In the genomic region with DNA sequence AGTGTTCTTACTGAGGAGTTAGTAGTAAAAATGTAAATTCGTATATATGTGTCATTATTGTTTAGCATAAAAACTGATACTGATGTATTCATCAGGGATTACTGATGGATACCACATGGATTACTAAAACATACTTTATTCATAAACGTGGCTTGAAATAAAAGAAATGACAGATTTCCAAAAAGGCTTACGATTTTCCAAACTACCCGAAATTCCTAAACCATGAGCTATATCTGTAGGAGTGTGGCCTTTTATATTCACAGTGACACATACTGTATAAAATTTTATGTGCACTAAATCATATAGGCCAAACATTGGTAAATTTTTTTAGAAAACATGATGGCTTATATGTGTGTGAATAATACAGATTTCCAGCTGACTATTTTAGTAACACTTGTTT, we compare ENCODE assay signal across 10 cellular contexts. TPM values are rescaled to one million over a fixed set of nuclear protein-coding genes. Genes with fewer than 3 reads are reported as not detected.
DNase-seq lines count a peak whose midpoint lies in the region; ATAC-seq, FAIRE-seq and TF ChIP-seq lines count a peak whose summit lies in the region.
"Had no signal": no experiment of that assay in that cellular context is flagged by ENCODE, and none has a peak within 500 bp of the region (broad histone marks: within the 10 kb centered on the region; RNA-seq: fewer than 3 reads in every experiment).

No MANE protein-coding gene starts in this region.

- peaks cover 68% of the 10 kb centered on the region for H3K36me3 Mint-ChIP-seq in activated T-helper 2 cell treated with anti-CD3 and anti-CD28 coated beads, Interferon-gamma antibody, Interleukin-2, Interleukin-4, amounts not matched to agents 10 μg/mL and 5 μg/mL and 100 μg/mL, durations not matched to agents 14 hours and 24 hours and 36 hours (ENCODE audit: low read depth)

- TF ChIP-seq POLR2A in H54 (IDR thresholded peaks at IDR 0.05; ENCODE audit: low read depth, low read length), result no peak
- no peak for TF ChIP-seq POLR2A in gastrocnemius medialis (IDR thresholded peaks at IDR 0.05)

- intact Hi-C loops in A673 (cut with micrococcal nuclease; ENCODE audit: unreplicated experiment) (loop anchor here (5.0 kb wide), 3 partner anchors 128 to 188 kb away; no protein-coding TSS in a partner anchor), kidney (cut with DNase I) (loop anchor here (10.0 kb wide), 1 partner anchor 80 kb away; no protein-coding TSS in a partner anchor), gastrocnemius medialis (cut with DNase I; ENCODE audit: low total_unique reads) (loop anchor here (5.0 kb wide), 3 partner anchors 32 to 603 kb away; partner anchors contain the start of gene RNF13)
- intact Hi-C loops in activated T-helper 2 cell treated with anti-CD3 and anti-CD28 coated beads, Interferon-gamma antibody, Interleukin-2, Interleukin-4, amounts not matched to agents 10 μg/mL and 5 μg/mL and 100 μg/mL, durations not matched to agents 14 hours and 24 hours and 36 hours (cut with micrococcal nuclease), result loop anchor here (5.0 to 10.0 kb wide), 5 partner anchors 32 to 890 kb away; partner anchors contain the start of genes GPR171, MED12L and SELENOT

- H3K9me3 Mint-ChIP-seq in activated T-helper 2 cell treated with anti-CD3 and anti-CD28 coated beads, Interferon-gamma antibody, Interleukin-2, Interleukin-4, amounts not matched to agents 10 μg/mL and 5 μg/mL and 100 μg/mL, durations not matched to agents 14 hours and 24 hours and 36 hours, result no peaks in the 10 kb centered on the region

- in situ Hi-C loops in gastrocnemius medialis (cut with MboI; ENCODE audit: low sequenced_read_pairs in 4 of 4), result loop anchor here in 3 of 4 donors (10.0 kb wide), 1 partner anchor 80 kb away; no protein-coding TSS in a partner anchor

- BruUV-seq in A673 (replicated peaks; lab: Mats Ljungman, UMichigan), result no TSS peak

- H3K36me3 ChIP-seq in A673 (ENCODE audit: insufficient read depth, low read length, poor library complexity, severe bottlenecking) (no peaks in the 10 kb centered on the region), kidney (ENCODE audit: control insufficient read depth in 1 of 2, insufficient read depth in 2 of 2, low read length in 2 of 2) (no peaks in the 10 kb centered on the region), gastrocnemius medialis (no peaks in the 10 kb centered on the region)

- POLR2A ChIA-PET in A673 (lab: Charles Lee; ENCODE audit: low non-redundant PET), result no interaction called here

- ATAC-seq in gastrocnemius medialis (no peak), GM21360 (IDR thresholded peaks at IDR 0.05; ENCODE audit: unreplicated experiment) (no peak)

- H3K9me3 ChIP-seq in A673 (ENCODE audit: low read depth, low read length, poor library complexity, severe bottlenecking) (no peaks in the 10 kb centered on the region), kidney (ENCODE audit: control insufficient read depth in 1 of 2, low read length in 2 of 2) (no peaks in the 10 kb centered on the region), gastrocnemius medialis (no peaks in the 10 kb centered on the region)

- H3K4me1 Mint-ChIP-seq in activated T-helper 2 cell treated with anti-CD3 and anti-CD28 coated beads, Interferon-gamma antibody, Interleukin-2, Interleukin-4, amounts not matched to agents 10 μg/mL and 5 μg/mL and 100 μg/mL, durations not matched to agents 14 hours and 24 hours and 36 hours (ENCODE audit: low read depth), result peaks cover 59% of the 10 kb centered on the region

- FAIRE-seq in H54 (lab: Jason Lieb, UNC) (peak; percentile 79), kidney (lab: Jason Lieb, UNC) (no peak)

- H3K4me1 ChIP-seq in A673 (ENCODE audit: insufficient read depth, low read length, poor library complexity, severe bottlenecking) (peaks cover 38% of the 10 kb centered on the region), kidney (ENCODE audit: control insufficient read depth in 1 of 2, insufficient read depth in 1 of 2, low read depth in 1 of 2, low read length in 2 of 2) (peaks cover 6 to 7% of the 10 kb centered on the region in 2 donors), gastrocnemius medialis (peaks cover 72 to 89% of the 10 kb centered on the region in 2 donors)

- DNase-seq in A673 (ENCODE audit: low spot score), result no peak
- no peak for DNase-seq in H54 (ENCODE audit: insufficient read length, low spot score)
- DNase-seq in activated T-helper 2 cell treated with anti-CD3 and anti-CD28 coated beads, Interferon-gamma antibody, Interleukin-2, Interleukin-4, amounts not matched to agents 10 μg/mL and 5 μg/mL and 100 μg/mL, durations not matched to agents 14 hours and 24 hours and 36 hours (ENCODE audit: low spot score), result no peak
- DNase-seq in kidney, result no peak
- DNase-seq in activated CD8-positive, alpha-beta memory T cell treated with anti-CD3 and anti-CD28 coated beads, Interleukin-2, amount 50 U/mL, for 48 hours, result no peak
- no peak for DNase-seq in gastrocnemius medialis
- no peak for DNase-seq in activated gamma-delta T cell treated with Interleukin-2 at 50 U/mL for 16 hours
- DNase-seq: activated effector memory CD4-positive, alpha-beta T cell treated with Interleukin-2 at 50 U/mL for 16 hours; DMS79 had no signal

- CTCF ChIA-PET in A673 (lab: Charles Lee), result no interaction called here

- TF ChIP-seq CTCF in A673 (conservative IDR thresholded peaks at IDR 0.05; ENCODE audit: low read depth, low read length), result no peak
- TF ChIP-seq CTCF in kidney (IDR thresholded peaks at IDR 0.05; ENCODE audit: borderline replicate concordance, extremely low read depth, insufficient read depth), result no peak
- no peak for TF ChIP-seq CTCF in gastrocnemius medialis (IDR thresholded peaks at IDR 0.05 in 4 of 5, conservative IDR thresholded peaks at IDR 0.05 in 1 of 5)

- H3K4me3 Mint-ChIP-seq in activated T-helper 2 cell treated with anti-CD3 and anti-CD28 coated beads, Interferon-gamma antibody, Interleukin-2, Interleukin-4, amounts not matched to agents 10 μg/mL and 5 μg/mL and 100 μg/mL, durations not matched to agents 14 hours and 24 hours and 36 hours (ENCODE audit: low read depth), result peak overlapping the region; percentile 45

- no peak overlapping the region for H3K9ac ChIP-seq in kidney (ENCODE audit: low read length in 2 of 2)

- H3K4me3 ChIP-seq in A673 (ENCODE audit: low read depth, low read length, poor library complexity, severe bottlenecking) (peak overlapping the region; percentile 84), kidney (ENCODE audit: low read length in 2 of 2) (peak overlapping the region; percentile 31 to 94), gastrocnemius medialis (peak overlapping the region in 1 of 4 donors; percentile 88)

- H3K27me3 ChIP-seq in A673 (replicated peaks; ENCODE audit: insufficient read depth, low read depth, low read length, poor library complexity), result no peaks in the 10 kb centered on the region
- no peaks in the 10 kb centered on the region for H3K27me3 ChIP-seq in gastrocnemius medialis

- H3K27ac Mint-ChIP-seq in activated T-helper 2 cell treated with anti-CD3 and anti-CD28 coated beads, Interferon-gamma antibody, Interleukin-2, Interleukin-4, amounts not matched to agents 10 μg/mL and 5 μg/mL and 100 μg/mL, durations not matched to agents 14 hours and 24 hours and 36 hours, result no peak overlapping the region

- H3K27ac ChIP-seq in A673 (ENCODE audit: low read depth, low read length, poor library complexity, severe bottlenecking) (no peak overlapping the region), kidney (ENCODE audit: low read depth in 2 of 2, low read length in 2 of 2) (no peak overlapping the region), gastrocnemius medialis (no peak overlapping the region)

- no peaks in the 10 kb centered on the region for H3K27me3 Mint-ChIP-seq in activated T-helper 2 cell treated with anti-CD3 and anti-CD28 coated beads, Interferon-gamma antibody, Interleukin-2, Interleukin-4, amounts not matched to agents 10 μg/mL and 5 μg/mL and 100 μg/mL, durations not matched to agents 14 hours and 24 hours and 36 hours (ENCODE audit: low read depth)

RNA-seq across cellular contexts. Expression of gene TSC22D2, which starts 6.9 kb away (rescaled TPM):
- total RNA-seq in A673 (2021) (28.8 and 28.9 TPM in 2 replicates), kidney (25.3 TPM), gastrocnemius medialis (10 to 100 TPM; 12.9 to 16.1 (median 14.0) TPM)
- 20.3 and 21.3 TPM in 2 replicates for total RNA-seq in activated T-helper 2 cell treated with anti-CD3 and anti-CD28 coated beads, Interferon-gamma antibody, Interleukin-2, Interleukin-4, amounts not matched to agents 10 μg/mL and 5 μg/mL and 100 μg/mL, durations not matched to agents 14 hours and 24 hours and 36 hours
- polyA plus RNA-seq in kidney (ENCODE audit: insufficient read depth, low read depth, low replicate concordance), result 13.4 TPM
